Comparison of ENCODE assay signal across 8 cellular contexts in genomic region chr22:50473855-50474671, GRCh38. TPM values are rescaled to one million over a fixed set of nuclear protein-coding genes. Genes with fewer than 3 reads are reported as not detected.
DNase-seq lines count a peak whose midpoint lies in the region; ATAC-seq lines count a peak whose summit lies in the region.

No MANE protein-coding gene starts in this region.

- peak overlapping the region; percentile 89 to 100 for H3K4me3 Mint-ChIP-seq in activated T-cell treated with anti-CD3 and anti-CD28 coated beads, Interleukin-2, amount 50 U/mL, for 72 hours

- H3K9me3 Mint-ChIP-seq in activated T-cell treated with anti-CD3 and anti-CD28 coated beads, Interleukin-2, amount 50 U/mL, for 72 hours, result no peaks in the 10 kb centered on the region

- H3K27me3 ChIP-seq in BLaER1 treated with 17β-estradiol and CSF1 and Interleukin-3, amounts not matched to agents 10 nM and 100 nM, result peaks cover 0 to 5% (median 0%) of the 10 kb centered on the region in 11 experiments; a peak in 3 of 22 replicates
- peaks cover 5% of the 10 kb centered on the region for H3K27me3 ChIP-seq in HUES6 (ENCODE audit: control insufficient read depth, insufficient read depth, low read length)
- no peaks in the 10 kb centered on the region for H3K27me3 ChIP-seq in rectal smooth muscle tissue (ENCODE audit: control insufficient read depth, insufficient read depth, low read length)

- intact Hi-C loops in head of caudate nucleus (cut with DNase I), result loop anchor here (2.0 kb wide), 1 partner anchor 33 kb away; the partner anchor contains the start of gene LMF2

- peak overlapping the region; percentile 78 to 91 (median 82) for H3K4me3 ChIP-seq in BLaER1 treated with 17β-estradiol and CSF1 and Interleukin-3, amounts not matched to agents 10 nM and 100 nM
- peak overlapping the region; percentile 73 for H3K4me3 ChIP-seq in HUES6 (ENCODE audit: low read depth, low read length)
- H3K4me3 ChIP-seq in rectal smooth muscle tissue (ENCODE audit: low read length), result peak overlapping the region; percentile 82

- peak overlapping the region; percentile 87 to 100 (median 98) for H3K4me2 ChIP-seq in BLaER1 treated with 17β-estradiol and CSF1 and Interleukin-3, amounts not matched to agents 10 nM and 100 nM

- H3K27ac Mint-ChIP-seq in activated T-cell treated with anti-CD3 and anti-CD28 coated beads, Interleukin-2, amount 50 U/mL, for 72 hours, result peak overlapping the region; percentile 36

- peaks cover 52 to 56% (median 53%) of the 10 kb centered on the region in 11 experiments for H4K20me1 ChIP-seq in BLaER1 treated with 17β-estradiol and CSF1 and Interleukin-3, amounts not matched to agents 10 nM and 100 nM

- DNase-seq in activated T-cell treated with anti-CD3 and anti-CD28 coated beads, Interleukin-2, amount 50 U/mL, for 72 hours, result peak; percentile 57 to 58
- peak in 33 of 42 donors; percentile 11 to 62 (median 34) for DNase-seq in head of caudate nucleus

- peak overlapping the region; percentile 80 to 94 (median 88) for H3K9ac ChIP-seq in BLaER1 treated with 17β-estradiol and CSF1 and Interleukin-3, amounts not matched to agents 10 nM and 100 nM
- H3K9ac ChIP-seq in HUES6 (ENCODE audit: low read length) (peak overlapping the region; percentile 34), rectal smooth muscle tissue (ENCODE audit: low read length) (peak overlapping the region; percentile 66)

- peaks cover 2 to 5% of the 10 kb centered on the region in 2 donors for H3K36me3 Mint-ChIP-seq in activated T-cell treated with anti-CD3 and anti-CD28 coated beads, Interleukin-2, amount 50 U/mL, for 72 hours (ENCODE audit: insufficient read depth in 2 of 2)

- H3K4me1 ChIP-seq in BLaER1 treated with 17β-estradiol and CSF1 and Interleukin-3, amounts not matched to agents 10 nM and 100 nM, result peaks cover 66 to 92% (median 84%) of the 10 kb centered on the region in 10 experiments
- peaks cover 44% of the 10 kb centered on the region for H3K4me1 ChIP-seq in HUES6 (ENCODE audit: control insufficient read depth, insufficient read depth, low read length)
- peaks cover 16% of the 10 kb centered on the region for H3K4me1 ChIP-seq in rectal smooth muscle tissue (ENCODE audit: control insufficient read depth, insufficient read depth, low read length)

- H3K4me1 Mint-ChIP-seq in activated T-cell treated with anti-CD3 and anti-CD28 coated beads, Interleukin-2, amount 50 U/mL, for 72 hours (ENCODE audit: low read depth), result peaks cover 58% of the 10 kb centered on the region

- H3K9me3 ChIP-seq in BLaER1 treated with 17β-estradiol and CSF1 and Interleukin-3, amounts not matched to agents 10 nM and 100 nM (replicated peaks in 1 of 11), result no peaks in the 10 kb centered on the region
- H3K9me3 ChIP-seq in HUES6 (ENCODE audit: control insufficient read depth, insufficient read depth, low read depth, low read length), result no peaks in the 10 kb centered on the region

- ATAC-seq in activated T-cell treated with anti-CD3 and anti-CD28 coated beads, Interleukin-2, amount 50 U/mL, for 72 hours (replicated peaks in 1 of 2), result peak in 1 of 2 donors; percentile 14
- ATAC-seq in HG02678 (IDR thresholded peaks at IDR 0.05; ENCODE audit: unreplicated experiment) (no peak), GM21717 (IDR thresholded peaks at IDR 0.05; ENCODE audit: unreplicated experiment) (no peak), GM18873 (IDR thresholded peaks at IDR 0.05; ENCODE audit: low FRiP score, unreplicated experiment) (no peak)

- peak overlapping the region; percentile 38 to 88 (median 80); a peak in 20 of 22 replicates for H3K27ac ChIP-seq in BLaER1 treated with 17β-estradiol and CSF1 and Interleukin-3, amounts not matched to agents 10 nM and 100 nM
- H3K27ac ChIP-seq in HUES6 (ENCODE audit: low read depth, low read length) (no peak overlapping the region), rectal smooth muscle tissue (ENCODE audit: low read depth, low read length) (peak overlapping the region; percentile 45)

- peaks cover 0 to 13% (median 0%) of the 10 kb centered on the region in 11 experiments; a peak in 2 of 22 replicates for H3K36me3 ChIP-seq in BLaER1 treated with 17β-estradiol and CSF1 and Interleukin-3, amounts not matched to agents 10 nM and 100 nM
- H3K36me3 ChIP-seq in HUES6 (ENCODE audit: control insufficient read depth, insufficient read depth, low read length), result 0 out of 2 replicates have a peak, but pooled peaks cover 6% of the 10 kb centered on the region
- no peaks in the 10 kb centered on the region for H3K36me3 ChIP-seq in rectal smooth muscle tissue (ENCODE audit: control insufficient read depth, insufficient read depth, low read length)

- no peaks in the 10 kb centered on the region for H3K27me3 Mint-ChIP-seq in activated T-cell treated with anti-CD3 and anti-CD28 coated beads, Interleukin-2, amount 50 U/mL, for 72 hours (ENCODE audit: low read depth)

RNA-seq across cellular contexts. Expression of gene SBF1, which starts 0.8 kb away (rescaled TPM):
- total RNA-seq in activated T-cell treated with anti-CD3 and anti-CD28 coated beads, Interleukin-2, amount 50 U/mL, for 72 hours, result 100 to 1,000 TPM; 108 to 114 TPM

RNA-seq across cellular contexts. Expression of gene ADM2, which starts 7.3 kb away (rescaled TPM):
- total RNA-seq in activated T-cell treated with anti-CD3 and anti-CD28 coated beads, Interleukin-2, amount 50 U/mL, for 72 hours, result 10 to 100 TPM; 25.5 to 28.8 TPM

RNA-seq across cellular contexts. Expression of gene MIOX, which starts 12.6 kb away (rescaled TPM):
- total RNA-seq in activated T-cell treated with anti-CD3 and anti-CD28 coated beads, Interleukin-2, amount 50 U/mL, for 72 hours, result 1 to 10 TPM; 3.4 to 5.2 TPM

RNA-seq across cellular contexts. Expression of gene LMF2, which starts 33.4 kb away (rescaled TPM):
- 10 to 100 TPM; 64.8 to 64.9 TPM for total RNA-seq in activated T-cell treated with anti-CD3 and anti-CD28 coated beads, Interleukin-2, amount 50 U/mL, for 72 hours

RNA-seq across cellular contexts. Expression of gene NCAPH2, which starts 34.0 kb away (rescaled TPM):
- total RNA-seq in activated T-cell treated with anti-CD3 and anti-CD28 coated beads, Interleukin-2, amount 50 U/mL, for 72 hours, result 100 to 1,000 TPM; 120 to 141 TPM

Comparison
In these comparisons a context has a peak if more than half of its experiments do, and no peak if none do; other contexts are left out.
1. H3K9ac ChIP-seq: peak in every context shown above with its lines; median percentile 88 in BLaER1 treated with 17β-estradiol and CSF1 and Interleukin-3, amounts not matched to agents 10 nM and 100 nM; 66 in rectal smooth muscle tissue; 34 in HUES6.